Comparison of ENCODE assay signal across 10 cellular contexts in the genomic region with DNA sequence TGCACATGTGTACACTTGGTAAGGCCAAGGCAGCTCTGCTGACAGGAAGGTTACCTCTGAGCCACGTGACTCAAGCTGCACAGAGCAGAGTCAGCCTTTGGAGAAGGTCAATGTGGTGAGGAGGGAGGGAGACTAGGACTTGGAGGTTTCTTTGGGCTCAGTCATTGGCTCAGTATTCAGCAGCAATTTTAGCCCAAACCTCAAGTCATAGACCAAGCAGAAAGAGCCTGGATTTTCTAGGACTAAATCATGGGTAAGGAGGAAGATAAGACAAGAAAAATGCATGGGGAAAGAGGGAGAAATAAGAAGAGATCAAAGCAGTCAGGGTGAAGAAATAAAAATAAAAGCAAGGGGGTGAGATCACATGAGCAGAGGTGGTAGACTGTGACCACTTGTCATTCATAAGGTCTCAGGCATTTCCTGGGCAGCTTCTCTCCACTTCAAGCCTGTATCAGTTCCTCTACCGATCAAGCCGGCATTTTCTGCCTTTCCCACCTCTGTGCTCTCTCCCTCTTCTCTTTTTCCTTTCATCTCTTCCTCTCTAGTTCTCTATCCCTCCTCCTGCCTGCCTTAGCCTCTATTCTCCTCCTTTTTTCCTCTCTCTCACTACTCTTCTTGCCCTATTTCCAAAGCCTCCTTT. TPM values are rescaled to one million over a fixed set of nuclear protein-coding genes. Genes with fewer than 3 reads are reported as not detected.
A peak's percentile ranks its signal among the peaks of the same experiment; 100 is the strongest.
DNase-seq lines count a peak whose midpoint lies in the region; ATAC-seq, FAIRE-seq and TF ChIP-seq lines count a peak whose summit lies in the region.
"Had no signal": no experiment of that assay in that cellular context is flagged by ENCODE, and none has a peak within 500 bp of the region (broad histone marks: within the 10 kb centered on the region; RNA-seq: fewer than 3 reads in every experiment).

No MANE protein-coding gene starts in this region.

- no peaks in the 10 kb centered on the region for H3K27me3 ChIP-seq in kidney epithelial cell (ENCODE audit: control insufficient read depth, insufficient read depth, low read length)

- DNase-seq in kidney epithelial cell (ENCODE audit: low read depth) (peak; percentile 16), DMS79 (lab: John Stamatoyannopoulos, UW) (no peak), mucosa of gallbladder (ENCODE audit: low spot score) (no peak), urothelium cell line (ENCODE audit: low spot score) (no peak)
- no peak for DNase-seq in T-helper 2 cell treated with Interferon-gamma antibody and Interleukin-4, amounts not matched to agents 5 μg/mL and 100 μg/mL, for 36 hours (ENCODE audit: low spot score)

- no peak for FAIRE-seq in urothelium cell line (lab: Jason Lieb, UNC)
- FAIRE-seq: endometrium had no signal

- no peaks in the 10 kb centered on the region for H3K36me3 Mint-ChIP-seq in T-helper 2 cell treated with Interferon-gamma antibody and Interleukin-4, amounts not matched to agents 5 μg/mL and 100 μg/mL, for 36 hours (ENCODE audit: low read depth)

- H3K9me3 Mint-ChIP-seq in T-helper 2 cell treated with Interferon-gamma antibody and Interleukin-4, amounts not matched to agents 5 μg/mL and 100 μg/mL, for 36 hours: no peaks in the 10 kb centered on the region
- H3K9me3 Mint-ChIP-seq: nephron had no signal

- TF ChIP-seq CTCF in kidney epithelial cell (IDR thresholded peaks at IDR 0.05; ENCODE audit: insufficient read depth, low read length, poor library complexity, severe bottlenecking): no peak

- no peaks in the 10 kb centered on the region for H3K27me3 Mint-ChIP-seq in T-helper 2 cell treated with Interferon-gamma antibody and Interleukin-4, amounts not matched to agents 5 μg/mL and 100 μg/mL, for 36 hours (ENCODE audit: low read depth)

- H3K36me3 ChIP-seq in kidney epithelial cell (ENCODE audit: control insufficient read depth, insufficient read depth, low read length): no peaks in the 10 kb centered on the region

- peaks cover 20% of the 10 kb centered on the region for H3K4me1 Mint-ChIP-seq in T-helper 2 cell treated with Interferon-gamma antibody and Interleukin-4, amounts not matched to agents 5 μg/mL and 100 μg/mL, for 36 hours (ENCODE audit: low read depth)
- H3K4me1 Mint-ChIP-seq: nephron had no signal

- ATAC-seq in GM18517 (IDR thresholded peaks at IDR 0.05; ENCODE audit: unreplicated experiment) (peak; percentile 85), GM21515 (IDR thresholded peaks at IDR 0.05; ENCODE audit: unreplicated experiment) (peak; percentile 75), HG03469 (IDR thresholded peaks at IDR 0.05; ENCODE audit: unreplicated experiment) (peak; percentile 64)

- H3K4me3 Mint-ChIP-seq in T-helper 2 cell treated with Interferon-gamma antibody and Interleukin-4, amounts not matched to agents 5 μg/mL and 100 μg/mL, for 36 hours: no peak overlapping the region
- H3K4me3 Mint-ChIP-seq: nephron had no signal

- no peak overlapping the region for H3K27ac Mint-ChIP-seq in T-helper 2 cell treated with Interferon-gamma antibody and Interleukin-4, amounts not matched to agents 5 μg/mL and 100 μg/mL, for 36 hours
- H3K27ac Mint-ChIP-seq: nephron had no signal

- H3K4me3 ChIP-seq in kidney epithelial cell (ENCODE audit: low read depth, low read length): no peak overlapping the region

RNA-seq across cellular contexts. Expression of gene DUSP10, which starts 51.7 kb away (rescaled TPM):
- 64.0 and 65.8 TPM in 2 replicates for total RNA-seq in kidney epithelial cell
- total RNA-seq in mucosa of gallbladder: 9.2 TPM
